31 cellular contexts compared by ENCODE assay signal in the genomic region with DNA sequence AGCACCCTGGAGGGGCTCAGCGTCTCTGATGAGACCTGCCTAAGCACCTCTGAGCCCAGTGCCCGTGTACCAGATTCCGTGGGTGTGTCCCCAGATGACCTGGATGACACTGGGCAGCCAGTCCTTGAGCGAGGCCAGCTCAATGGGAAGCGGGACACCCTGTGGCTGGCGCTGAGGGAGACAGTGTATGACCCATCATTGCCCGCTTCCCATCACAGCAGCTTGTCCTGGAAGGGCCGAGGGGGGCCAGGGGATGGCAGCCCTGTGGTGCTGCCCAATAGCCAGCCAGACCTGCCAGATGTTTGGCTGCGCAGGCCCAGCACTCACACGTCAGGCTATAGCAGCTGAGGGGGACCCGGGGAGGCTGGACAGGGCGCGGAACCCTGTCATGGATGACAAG. TPM values are rescaled to one million over a fixed set of nuclear protein-coding genes. Genes with fewer than 3 reads are reported as not detected.
"Had no signal": no experiment of that assay in that cellular context is flagged by ENCODE, and none has a peak within 500 bp of the region (broad histone marks: within the 10 kb centered on the region; RNA-seq: fewer than 3 reads in every experiment).

No MANE protein-coding gene starts in this region.

- H3K4me3 ChIP-seq: ascending aorta, breast epithelium, cardiac muscle cell, colonic mucosa, dorsolateral prefrontal cortex, esophagus muscularis mucosa, gastrocnemius medialis, heart left ventricle had no signal

- ATAC-seq: activated CD4-positive, alpha-beta T cell treated with anti-CD3 and anti-CD28 coated beads for 36 hours; activated naive CD4-positive, alpha-beta T cell treated with anti-CD3 and anti-CD28 coated beads, Interleukin-2, amount 50 U/mL, for 72 hours; activated T-cell treated with anti-CD3 and anti-CD28 coated beads, Interleukin-2, amount 50 U/mL, for 72 hours; foreskin keratinocyte; gastrocnemius medialis; heart left ventricle; T-helper 17 cell had no signal

- H3K9me3 ChIP-seq: ascending aorta, breast epithelium, colonic mucosa, esophagus muscularis mucosa, gastrocnemius medialis, heart left ventricle had no signal

- H3K4me1 ChIP-seq: foreskin keratinocyte had no signal

- H3K36me3 ChIP-seq: ascending aorta, breast epithelium, cardiac muscle cell, colonic mucosa, esophagus muscularis mucosa, gastrocnemius medialis, heart left ventricle had no signal

- DNase-seq: activated CD4-positive, alpha-beta memory T cell treated with anti-CD3 and anti-CD28 coated beads for 36 hours; activated CD4-positive, alpha-beta T cell treated with anti-CD3 and anti-CD28 coated beads for 36 hours; activated CD4-positive, alpha-beta T cell treated with anti-CD3 and anti-CD28 coated beads, Interleukin-2, amount 10 ng/mL, durations not matched to agents 24 days and 14 days; activated CD4-positive, CD25-positive, alpha-beta regulatory T cell; activated CD4-positive, CD25-positive, alpha-beta regulatory T cell treated with anti-CD3 and anti-CD28 coated beads, Interleukin-2, amount 50 U/mL, for 72 hours; activated CD8-positive, alpha-beta memory T cell treated with anti-CD3 and anti-CD28 coated beads, Interleukin-2, amount 50 U/mL, for 48 hours; activated gamma-delta T cell; activated naive CD4-positive, alpha-beta T cell; activated naive CD4-positive, alpha-beta T cell treated with anti-CD3 and anti-CD28 coated beads, Interleukin-2, amount 10 ng/mL, durations not matched to agents 7 days and 5 days; activated naive CD8-positive, alpha-beta T cell treated with anti-CD3 and anti-CD28 coated beads, Interleukin-2, amount 10 ng/mL, durations not matched to agents 7 days and 5 days; activated T-cell treated with anti-CD3 and anti-CD28 coated beads for 4 hours; activated T-cell treated with anti-CD3 and anti-CD28 coated beads, Interleukin-2, amount 50 U/mL, for 24 hours; activated T-cell treated with anti-CD3 and anti-CD28 coated beads, Interleukin-2, amount 50 U/mL, for 72 hours; central memory CD4-positive, alpha-beta T cell; cerebellar nuclear complex; colonic mucosa; dorsolateral prefrontal cortex; effector memory CD4-positive, alpha-beta T cell; erythroblast; foreskin keratinocyte; gastrocnemius medialis; glutamatergic neuron; heart left ventricle; T-helper 1 cell; T-helper 17 cell; T1000 had no signal

- H3K27me3 ChIP-seq: ascending aorta, breast epithelium, colonic mucosa, dorsolateral prefrontal cortex, esophagus muscularis mucosa, foreskin keratinocyte, gastrocnemius medialis, heart left ventricle had no signal

- H3K27ac ChIP-seq: ascending aorta, breast epithelium, cardiac muscle cell, colonic mucosa, esophagus muscularis mucosa, foreskin keratinocyte, gastrocnemius medialis, heart left ventricle had no signal

RNA-seq across cellular contexts. Expression of a gene that starts 19.1 kb away (rescaled TPM):
- total RNA-seq: activated CD4-positive, alpha-beta memory T cell treated with anti-CD3 and anti-CD28 coated beads for 36 hours; activated CD4-positive, alpha-beta T cell treated with anti-CD3 and anti-CD28 coated beads for 36 hours; activated CD4-positive, alpha-beta T cell treated with anti-CD3 and anti-CD28 coated beads, Interleukin-2, amount 10 ng/mL, durations not matched to agents 24 days and 14 days; activated naive CD4-positive, alpha-beta T cell treated with anti-CD3 and anti-CD28 coated beads, Interleukin-2, amount 50 U/mL, for 72 hours; activated naive CD8-positive, alpha-beta T cell treated with anti-CD3 and anti-CD28 coated beads, Interleukin-2, amount 10 ng/mL, durations not matched to agents 7 days and 5 days; activated T-cell treated with anti-CD3 and anti-CD28 coated beads, Interleukin-2, amount 50 U/mL, for 72 hours; ascending aorta; cardiac muscle cell; dorsolateral prefrontal cortex; foreskin keratinocyte; heart left ventricle; T-helper 17 cell had no signal
- polyA plus RNA-seq: cardiac muscle cell, foreskin keratinocyte had no signal
